ENCODE assay signal across 22 cellular contexts in the genomic region with DNA sequence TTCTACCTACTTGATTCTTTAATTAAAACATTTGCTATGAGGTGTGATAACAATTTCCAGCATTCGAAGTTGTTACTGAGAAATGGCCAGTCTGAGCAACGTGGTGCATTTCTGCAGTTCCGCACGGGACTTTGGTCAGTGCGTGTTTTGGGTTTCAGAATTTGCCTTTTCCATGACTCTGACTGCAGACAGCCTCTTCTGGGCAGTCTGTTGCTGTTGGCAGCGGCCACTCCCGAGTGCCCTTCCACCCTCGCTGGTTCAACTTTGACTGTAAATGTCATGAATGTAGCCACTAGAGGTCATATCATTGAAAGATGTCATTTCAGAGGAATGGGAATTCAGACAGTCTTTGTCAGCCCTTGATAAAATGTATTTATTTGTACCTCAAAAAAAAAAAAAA. TPM values are rescaled to one million over a fixed set of nuclear protein-coding genes. Genes with fewer than 3 reads are reported as not detected.
DNase-seq lines count a peak whose midpoint lies in the region; ATAC-seq and TF ChIP-seq lines count a peak whose summit lies in the region.
"Had no signal": no experiment of that assay in that cellular context is flagged by ENCODE, and none has a peak within 500 bp of the region (broad histone marks: within the 10 kb centered on the region; RNA-seq: fewer than 3 reads in every experiment).

No MANE protein-coding gene starts in this region.

- peaks cover 25% of the 10 kb centered on the region for H3K4me1 ChIP-seq in CD8-positive, alpha-beta T cell (ENCODE audit: insufficient read depth, low read length)
- H3K4me1 ChIP-seq in right lobe of liver (peaks cover 0 to 22% (median 11%) of the 10 kb centered on the region in 4 donors), breast epithelium (peaks cover 0 to 4% of the 10 kb centered on the region in 2 donors)
- H3K4me1 ChIP-seq: SJSA1 had no signal

- no peaks in the 10 kb centered on the region for H3K9me3 Mint-ChIP-seq in activated T-cell treated with anti-CD3 and anti-CD28 coated beads, Interleukin-2, amount 50 U/mL, for 24 hours
- H3K9me3 Mint-ChIP-seq in activated T-cell treated with anti-CD3 and anti-CD28 coated beads, Interleukin-2, amount 50 U/mL, for 72 hours: no peaks in the 10 kb centered on the region
- no peaks in the 10 kb centered on the region for H3K9me3 Mint-ChIP-seq in CD8-positive, alpha-beta T cell

- CTCF ChIA-PET in CD8-positive, alpha-beta T cell (lab: Charles Lee): no interaction called here

- no peak overlapping the region for H3K4me3 ChIP-seq in CD8-positive, alpha-beta T cell (ENCODE audit: low read depth, low read length)
- H3K4me3 ChIP-seq in right lobe of liver (no peak overlapping the region), breast epithelium (no peak overlapping the region)
- H3K4me3 ChIP-seq: MG63, SJSA1 had no signal

- intact Hi-C loops in CD8-positive, alpha-beta T cell (cut with DNase I, micrococcal nuclease): no loop called here
- intact Hi-C loops in right lobe of liver (cut with DNase I): no loop called here
- intact Hi-C loops in breast epithelium (cut with DNase I; ENCODE audit: low total_unique reads): no loop called here

- H3K27me3 Mint-ChIP-seq in activated T-cell treated with anti-CD3 and anti-CD28 coated beads, Interleukin-2, amount 50 U/mL, for 24 hours: no peaks in the 10 kb centered on the region
- no peaks in the 10 kb centered on the region for H3K27me3 Mint-ChIP-seq in activated T-cell treated with anti-CD3 and anti-CD28 coated beads, Interleukin-2, amount 50 U/mL, for 72 hours (ENCODE audit: low read depth)
- H3K27me3 Mint-ChIP-seq in CD8-positive, alpha-beta T cell (ENCODE audit: low read depth): no peaks in the 10 kb centered on the region
- no peaks in the 10 kb centered on the region for H3K27me3 Mint-ChIP-seq in T-helper 17 cell
- H3K27me3 Mint-ChIP-seq: B cell had no signal

- no peaks in the 10 kb centered on the region for H3K27me3 ChIP-seq in CD8-positive, alpha-beta T cell (ENCODE audit: insufficient read depth, low read length)
- H3K27me3 ChIP-seq in right lobe of liver (no peaks in the 10 kb centered on the region), breast epithelium (no peaks in the 10 kb centered on the region)
- H3K27me3 ChIP-seq: MG63, SJSA1 had no signal

- no peaks in the 10 kb centered on the region for H3K9me3 ChIP-seq in CD8-positive, alpha-beta T cell (ENCODE audit: low read length)
- no peaks in the 10 kb centered on the region for H3K9me3 ChIP-seq in T-helper 17 cell (ENCODE audit: control insufficient read depth, low read length, poor library complexity, severe bottlenecking)
- H3K9me3 ChIP-seq in right lobe of liver: no peaks in the 10 kb centered on the region
- no peaks in the 10 kb centered on the region for H3K9me3 ChIP-seq in breast epithelium
- H3K9me3 ChIP-seq: MG63, SJSA1 had no signal

- POLR2A ChIA-PET in CD8-positive, alpha-beta T cell (lab: Charles Lee): no interaction called here

- WGBS in right lobe of liver (ENCODE audit: insufficient coverage, low coverage, low lambda C conversion rate, missing lambda C conversion rate): 36% methylated on average over 8 of the region's 8 CpGs

- peaks cover 32% of the 10 kb centered on the region for H3K4me1 Mint-ChIP-seq in activated T-cell treated with anti-CD3 and anti-CD28 coated beads, Interleukin-2, amount 50 U/mL, for 24 hours (ENCODE audit: low read depth)
- H3K4me1 Mint-ChIP-seq in activated T-cell treated with anti-CD3 and anti-CD28 coated beads, Interleukin-2, amount 50 U/mL, for 72 hours (ENCODE audit: low read depth): peaks cover 16% of the 10 kb centered on the region
- peaks cover 34% of the 10 kb centered on the region for H3K4me1 Mint-ChIP-seq in CD8-positive, alpha-beta T cell (ENCODE audit: low read depth)
- peaks cover 17% of the 10 kb centered on the region for H3K4me1 Mint-ChIP-seq in T-helper 17 cell

- H3K36me3 Mint-ChIP-seq in activated T-cell treated with anti-CD3 and anti-CD28 coated beads, Interleukin-2, amount 50 U/mL, for 24 hours (ENCODE audit: low read depth): peaks cover 93% of the 10 kb centered on the region
- peaks cover 7 to 24% of the 10 kb centered on the region in 2 donors for H3K36me3 Mint-ChIP-seq in activated T-cell treated with anti-CD3 and anti-CD28 coated beads, Interleukin-2, amount 50 U/mL, for 72 hours (ENCODE audit: insufficient read depth in 2 of 2)
- peaks cover 86% of the 10 kb centered on the region for H3K36me3 Mint-ChIP-seq in CD8-positive, alpha-beta T cell
- peaks cover 1% of the 10 kb centered on the region for H3K36me3 Mint-ChIP-seq in T-helper 17 cell (ENCODE audit: low read depth)

- no peak for TF ChIP-seq CTCF in CD8-positive, alpha-beta T cell (IDR thresholded peaks at IDR 0.05)
- peak in 2 of 4 donors; percentile 34 to 37 for TF ChIP-seq CTCF in right lobe of liver (IDR thresholded peaks at IDR 0.05)
- no peak for TF ChIP-seq CTCF in breast epithelium (IDR thresholded peaks at IDR 0.05)

- TF ChIP-seq POLR2A in right lobe of liver (IDR thresholded peaks at IDR 0.05) (no peak), breast epithelium (IDR thresholded peaks at IDR 0.05) (no peak)

- no peak overlapping the region for H3K4me3 Mint-ChIP-seq in activated T-cell treated with anti-CD3 and anti-CD28 coated beads, Interleukin-2, amount 50 U/mL, for 24 hours
- H3K4me3 Mint-ChIP-seq in activated T-cell treated with anti-CD3 and anti-CD28 coated beads, Interleukin-2, amount 50 U/mL, for 72 hours: no peak overlapping the region
- H3K4me3 Mint-ChIP-seq in CD8-positive, alpha-beta T cell: no peak overlapping the region
- no peak overlapping the region for H3K4me3 Mint-ChIP-seq in T-helper 17 cell
- H3K4me3 Mint-ChIP-seq: B cell had no signal

- no peak overlapping the region for H3K27ac Mint-ChIP-seq in activated T-cell treated with anti-CD3 and anti-CD28 coated beads, Interleukin-2, amount 50 U/mL, for 24 hours
- no peak overlapping the region for H3K27ac Mint-ChIP-seq in activated T-cell treated with anti-CD3 and anti-CD28 coated beads, Interleukin-2, amount 50 U/mL, for 72 hours
- H3K27ac Mint-ChIP-seq in CD8-positive, alpha-beta T cell: peak overlapping the region; percentile 55
- H3K27ac Mint-ChIP-seq in T-helper 17 cell: peak overlapping the region; percentile 8
- H3K27ac Mint-ChIP-seq: B cell had no signal

- DNase-seq in activated T-cell treated with anti-CD3 and anti-CD28 coated beads, Interleukin-2, amount 50 U/mL, for 24 hours: peak; percentile 15
- DNase-seq in activated T-cell treated with anti-CD3 and anti-CD28 coated beads, Interleukin-2, amount 50 U/mL, for 72 hours: no peak
- no peak for DNase-seq in CD8-positive, alpha-beta T cell
- no peak for DNase-seq in T-helper 17 cell
- peak; percentile 70 to 83 (median 83) for DNase-seq in right lobe of liver
- DNase-seq in HT-29 (ENCODE audit: low spot score): no peak
- no peak for DNase-seq in breast epithelium (ENCODE audit: low spot score in 2 of 2)
- DNase-seq in stimulated activated naive CD4-positive, alpha-beta T cell treated with Interleukin-2 at 50 U/mL for 16 hours (lab: John Stamatoyannopoulos, UW): no peak
- DNase-seq: DMS153, H7, KBM-7, MG63, NCI-H1105 treated with DMSO at 0.1 percent for 48 hours, NCI-H146, NCI-H1930, NCI-H2107, NCI-H524, NCI-H748 treated with DMSO at 0.1 percent for 48 hours, PC-3 had no signal

- ATAC-seq in activated T-cell treated with anti-CD3 and anti-CD28 coated beads, Interleukin-2, amount 50 U/mL, for 72 hours (replicated peaks in 1 of 2): no peak
- ATAC-seq in CD8-positive, alpha-beta T cell: no peak
- ATAC-seq in T-helper 17 cell (no peak), right lobe of liver (peak; percentile 77 to 90 (median 88))
- ATAC-seq: PC-3 had no signal

- no peak overlapping the region for H3K27ac ChIP-seq in CD8-positive, alpha-beta T cell (ENCODE audit: low read depth, low read length)
- peak overlapping the region in 2 of 3 donors; percentile 59 to 74 for H3K27ac ChIP-seq in right lobe of liver
- no peak overlapping the region for H3K27ac ChIP-seq in breast epithelium
- H3K27ac ChIP-seq: 22Rv1, SJSA1 had no signal

- peaks cover 58% of the 10 kb centered on the region for H3K36me3 ChIP-seq in CD8-positive, alpha-beta T cell (ENCODE audit: insufficient read depth, low read length)
- H3K36me3 ChIP-seq in right lobe of liver (peaks cover 0 to 67% (median 22%) of the 10 kb centered on the region in 4 donors), breast epithelium (peaks cover 5% of the 10 kb centered on the region)
- H3K36me3 ChIP-seq: MG63, SJSA1 had no signal

RNA-seq across cellular contexts. Expression of a gene that starts 53.6 kb away (rescaled TPM):
- total RNA-seq in activated T-cell treated with anti-CD3 and anti-CD28 coated beads, Interleukin-2, amount 50 U/mL, for 72 hours: 10 to 100 TPM; 72.0 to 75.8 TPM
- total RNA-seq in CD8-positive, alpha-beta T cell: 10 to 100 TPM; 23.5 to 23.9 TPM
- 10 to 100 TPM; 32.8 to 34.0 TPM for total RNA-seq in T-helper 17 cell
- total RNA-seq in right lobe of liver: 10 to 100 TPM; 16.1 to 24.7 (median 19.5) TPM
- 26.2 and 29.2 TPM in 2 replicates for total RNA-seq in HT-29 (2014; rRNA removed; shearing (Covaris generic))
- total RNA-seq in breast epithelium: 10 to 100 TPM; 21.2 to 33.1 (median 23.4) TPM

RNA-seq across cellular contexts. Expression of a gene that starts 53.8 kb away (rescaled TPM):
- 1 to 10 TPM; 3.8 to 5.5 TPM for total RNA-seq in activated T-cell treated with anti-CD3 and anti-CD28 coated beads, Interleukin-2, amount 50 U/mL, for 72 hours
- total RNA-seq in CD8-positive, alpha-beta T cell: 1 to 10 TPM; 1.2 to 1.3 TPM
- total RNA-seq in T-helper 17 cell: 1 to 10 TPM; 1.7 to 3.6 TPM
- 1 to 10 TPM; 1.0 to 4.3 (median 2.8) TPM for total RNA-seq in right lobe of liver
- 2.3 and 3.7 TPM in 2 replicates for total RNA-seq in HT-29 (2014; rRNA removed; shearing (Covaris generic))
- total RNA-seq in breast epithelium: 1 to 10 TPM; 3.8 to 6.9 (median 5.8) TPM

Comparison
In these comparisons a context has a peak if more than half of its experiments do, and no peak if none do; other contexts are left out.
1. DNase-seq: peak in activated T-cell treated with anti-CD3 and anti-CD28 coated beads, Interleukin-2, amount 50 U/mL, for 24 hours (single experiment) and right lobe of liver (3 of 3); none in activated T-cell treated with anti-CD3 and anti-CD28 coated beads, Interleukin-2, amount 50 U/mL, for 72 hours (0 of 2), CD8-positive, alpha-beta T cell (0 of 7), T-helper 17 cell (0 of 3), HT-29 (single experiment), breast epithelium (0 of 2) and stimulated activated naive CD4-positive, alpha-beta T cell treated with Interleukin-2 at 50 U/mL for 16 hours (single experiment).
2. H3K27ac Mint-ChIP-seq: peak in CD8-positive, alpha-beta T cell (single experiment) and T-helper 17 cell (single experiment); none in activated T-cell treated with anti-CD3 and anti-CD28 coated beads, Interleukin-2, amount 50 U/mL, for 24 hours (single experiment) and activated T-cell treated with anti-CD3 and anti-CD28 coated beads, Interleukin-2, amount 50 U/mL, for 72 hours (single experiment).
3. ATAC-seq: peak in right lobe of liver (4 of 4); none in activated T-cell treated with anti-CD3 and anti-CD28 coated beads, Interleukin-2, amount 50 U/mL, for 72 hours (0 of 2), CD8-positive, alpha-beta T cell (single experiment) and T-helper 17 cell (single experiment).
4. H3K27ac ChIP-seq: peak in right lobe of liver (2 of 3); none in CD8-positive, alpha-beta T cell (single experiment) and breast epithelium (0 of 2).